Comparison of ENCODE assay signal across 8 cellular contexts in genomic region chr17:30291571-30292489, GRCh38. TPM values are rescaled to one million over a fixed set of nuclear protein-coding genes. Genes with fewer than 3 reads are reported as not detected.
DNase-seq lines count a peak whose midpoint lies in the region; ATAC-seq and TF ChIP-seq lines count a peak whose summit lies in the region.

TSS of gene BLMH (minus strand) at chr17:30291944. CDS start at chr17:30291819, 125 bp downstream.

- peak; percentile 79 for DNase-seq in NCI-H1436 (lab: John Stamatoyannopoulos, UW)
- no peak for DNase-seq in NCI-H1436 treated with DMSO at 0.1 percent for 48 hours (lab: John Stamatoyannopoulos, UW)
- DNase-seq in NCI-H2227 (lab: John Stamatoyannopoulos, UW; ENCODE audit: unreplicated experiment), result peak; percentile 87
- peak; percentile 77 to 80 for DNase-seq in activated CD4-positive, alpha-beta T cell treated with anti-CD3 and anti-CD28 coated beads for 24 hours (ENCODE audit: low read depth in 2 of 2)
- peak; percentile 93 for DNase-seq in chondrocyte (ENCODE audit: low spot score)
- DNase-seq in kidney glomerular epithelial cell (lab: John Stamatoyannopoulos, UW), result peak; percentile 50
- peak; percentile 65 to 77 for DNase-seq in stimulated activated CD4-positive, alpha-beta T cell treated with anti-CD3 and anti-CD28 coated beads, Interleukin-15, amount 100 ng/mL, for 48 hours (ENCODE audit: low read depth in 2 of 2)

- peaks cover 22% of the 10 kb centered on the region for H3K4me1 Mint-ChIP-seq in chondrocyte (ENCODE audit: low read depth)

- peak within 1 kb of the TSS; percentile 77 for H3K27ac Mint-ChIP-seq in chondrocyte (ENCODE audit: unreplicated experiment)

- no peak for TF ChIP-seq CTCF in chondrocyte (IDR thresholded peaks at IDR 0.05)

- no peaks in the 10 kb centered on the region for H3K9me3 Mint-ChIP-seq in chondrocyte (ENCODE audit: low read depth)

- peak; percentile 66 for ATAC-seq in HG02840 (IDR thresholded peaks at IDR 0.05; ENCODE audit: low FRiP score, unreplicated experiment)

- H3K36me3 Mint-ChIP-seq in chondrocyte (ENCODE audit: low read depth), result peaks cover 4% of the 10 kb centered on the region

- peak within 1 kb of the TSS; percentile 91 for H3K4me3 Mint-ChIP-seq in chondrocyte (ENCODE audit: unreplicated experiment)

- no peaks in the 10 kb centered on the region for H3K27me3 Mint-ChIP-seq in chondrocyte (ENCODE audit: low read depth)

RNA-seq across cellular contexts. Expression of gene BLMH, which starts in this region (rescaled TPM):
- 44.5 to 60.2 TPM (median 49.5 TPM) in 3 replicates for total RNA-seq in chondrocyte
